ENCODE assay signal across 21 cellular contexts in genomic region chr6:140988780-140989179, GRCh38.
DNase-seq lines count a peak whose midpoint lies in the region; ATAC-seq and TF ChIP-seq lines count a peak whose summit lies in the region.
"Had no signal": no experiment of that assay in that cellular context is flagged by ENCODE, and none has a peak within 500 bp of the region (broad histone marks: within the 10 kb centered on the region; RNA-seq: fewer than 3 reads in every experiment).

No MANE protein-coding gene starts in this region.

- no peak overlapping the region for H3K27ac ChIP-seq in vagina
- H3K27ac ChIP-seq: cardiac muscle cell, left lung, SJSA1 had no signal

- DNase-seq in DMS53 (lab: John Stamatoyannopoulos, UW) = peak; percentile 9
- no peak for DNase-seq in DMS53 treated with DMSO at 0.1 percent for 48 hours (lab: John Stamatoyannopoulos, UW; ENCODE audit: unreplicated experiment)
- peak; percentile 90 for DNase-seq in LNCaP clone FGC (ENCODE audit: low read depth)
- peak; percentile 9 for DNase-seq in astrocyte of the hippocampus (ENCODE audit: low read depth, low spot score)
- no peak for DNase-seq in osteocyte (ENCODE audit: extremely low spot score, unreplicated experiment)
- DNase-seq in vagina (ENCODE audit: extremely low spot score in 2 of 2) = no peak
- DNase-seq in stimulated activated effector memory CD8-positive, alpha-beta T cell treated with anti-CD3 and anti-CD28 coated beads, Interleukin-12 subunit alpha, Interleukin-12 subunit beta, amount 100 ng/mL, for 72 hours (ENCODE audit: low spot score in 2 of 2) = no peak
- no peak for DNase-seq in retina
- DNase-seq: activated CD4-positive, alpha-beta T cell treated with anti-CD3 and anti-CD28 coated beads, Interleukin-2, amount 50 U/mL, for 1 hour; activated naive CD8-positive, alpha-beta T cell treated with anti-CD3 and anti-CD28 coated beads for 36 hours; activated T-cell treated with anti-CD3 and anti-CD28 coated beads, Interleukin-2, amount 50 U/mL, for 24 hours; CD4-positive, CD25-positive, alpha-beta regulatory T cell; effector memory CD8-positive, alpha-beta T cell; GOT3; left lung; MM.1S; naive B cell; NCI-H2029 treated with DMSO at 0.1 percent for 48 hours had no signal

- peaks cover 32% of the 10 kb centered on the region for H3K4me1 Mint-ChIP-seq in osteocyte (ENCODE audit: unreplicated experiment)
- no peaks in the 10 kb centered on the region for H3K4me1 Mint-ChIP-seq in stimulated activated effector memory CD8-positive, alpha-beta T cell treated with anti-CD3 and anti-CD28 coated beads, Interleukin-12 subunit alpha, Interleukin-12 subunit beta, amount 100 ng/mL, for 72 hours
- H3K4me1 Mint-ChIP-seq: activated naive CD8-positive, alpha-beta T cell treated with anti-CD3 and anti-CD28 coated beads for 36 hours; CD4-positive, CD25-positive, alpha-beta regulatory T cell; naive B cell had no signal

- no peaks in the 10 kb centered on the region for H3K4me1 ChIP-seq in vagina
- H3K4me1 ChIP-seq: left lung, SJSA1 had no signal

- no peaks in the 10 kb centered on the region for H3K27me3 Mint-ChIP-seq in osteocyte (ENCODE audit: unreplicated experiment)
- H3K27me3 Mint-ChIP-seq: CD4-positive, CD25-positive, alpha-beta regulatory T cell; naive B cell had no signal

- H3K36me3 Mint-ChIP-seq in osteocyte (ENCODE audit: unreplicated experiment) = no peaks in the 10 kb centered on the region
- no peaks in the 10 kb centered on the region for H3K36me3 Mint-ChIP-seq in stimulated activated effector memory CD8-positive, alpha-beta T cell treated with anti-CD3 and anti-CD28 coated beads, Interleukin-12 subunit alpha, Interleukin-12 subunit beta, amount 100 ng/mL, for 72 hours
- H3K36me3 Mint-ChIP-seq: activated naive CD8-positive, alpha-beta T cell treated with anti-CD3 and anti-CD28 coated beads for 36 hours; CD4-positive, CD25-positive, alpha-beta regulatory T cell; naive B cell had no signal

- no peak for TF ChIP-seq POLR2A in vagina (IDR thresholded peaks at IDR 0.05)

- H3K27me3 ChIP-seq in vagina = no peaks in the 10 kb centered on the region
- H3K27me3 ChIP-seq: cardiac muscle cell, left lung, SJSA1 had no signal

- H3K36me3 ChIP-seq in vagina = no peaks in the 10 kb centered on the region
- H3K36me3 ChIP-seq: cardiac muscle cell, left lung, SJSA1 had no signal

- no peak overlapping the region for H3K4me3 ChIP-seq in LNCaP clone FGC (ENCODE audit: low read depth, low read length)
- H3K4me3 ChIP-seq in vagina = no peak overlapping the region
- H3K4me3 ChIP-seq: cardiac muscle cell, GM12878, left lung, SJSA1 had no signal

- no peak overlapping the region for H3K4me3 Mint-ChIP-seq in osteocyte (ENCODE audit: unreplicated experiment)
- H3K4me3 Mint-ChIP-seq in stimulated activated effector memory CD8-positive, alpha-beta T cell treated with anti-CD3 and anti-CD28 coated beads, Interleukin-12 subunit alpha, Interleukin-12 subunit beta, amount 100 ng/mL, for 72 hours = no peak overlapping the region
- H3K4me3 Mint-ChIP-seq: activated naive CD8-positive, alpha-beta T cell treated with anti-CD3 and anti-CD28 coated beads for 36 hours; activated T-cell treated with anti-CD3 and anti-CD28 coated beads, Interleukin-2, amount 50 U/mL, for 24 hours; CD4-positive, CD25-positive, alpha-beta regulatory T cell; effector memory CD8-positive, alpha-beta T cell; naive B cell had no signal

- intact Hi-C loops in vagina (cut with DNase I) = no loop called here

- H3K27ac Mint-ChIP-seq in osteocyte (ENCODE audit: unreplicated experiment) = peak overlapping the region; percentile 72
- H3K27ac Mint-ChIP-seq in stimulated activated effector memory CD8-positive, alpha-beta T cell treated with anti-CD3 and anti-CD28 coated beads, Interleukin-12 subunit alpha, Interleukin-12 subunit beta, amount 100 ng/mL, for 72 hours = no peak overlapping the region
- H3K27ac Mint-ChIP-seq: activated naive CD8-positive, alpha-beta T cell treated with anti-CD3 and anti-CD28 coated beads for 36 hours; activated T-cell treated with anti-CD3 and anti-CD28 coated beads, Interleukin-2, amount 50 U/mL, for 24 hours; CD4-positive, CD25-positive, alpha-beta regulatory T cell; effector memory CD8-positive, alpha-beta T cell; naive B cell had no signal

- H3K9me3 Mint-ChIP-seq in osteocyte (ENCODE audit: unreplicated experiment) = peaks cover 7% of the 10 kb centered on the region
- H3K9me3 Mint-ChIP-seq in stimulated activated effector memory CD8-positive, alpha-beta T cell treated with anti-CD3 and anti-CD28 coated beads, Interleukin-12 subunit alpha, Interleukin-12 subunit beta, amount 100 ng/mL, for 72 hours = peaks cover 3% of the 10 kb centered on the region
- H3K9me3 Mint-ChIP-seq: activated naive CD8-positive, alpha-beta T cell treated with anti-CD3 and anti-CD28 coated beads for 36 hours had no signal

- ATAC-seq in stimulated activated effector memory CD8-positive, alpha-beta T cell treated with anti-CD3 and anti-CD28 coated beads, Interleukin-12 subunit alpha, Interleukin-12 subunit beta, amount 100 ng/mL, for 72 hours = no peak
- ATAC-seq: effector memory CD8-positive, alpha-beta T cell; GM12878; left lung had no signal

- TF ChIP-seq CTCF in LNCaP clone FGC (IDR thresholded peaks at IDR 0.05; ENCODE audit: control insufficient read depth, extremely low read depth, insufficient read depth) = no peak
- TF ChIP-seq CTCF in osteocyte (IDR thresholded peaks at IDR 0.05) = no peak
- no peak for TF ChIP-seq CTCF in vagina (IDR thresholded peaks at IDR 0.05)

- H3K9me3 ChIP-seq in vagina = no peaks in the 10 kb centered on the region
- H3K9me3 ChIP-seq: SJSA1 had no signal

Comparison
In these comparisons a context has a peak if more than half of its experiments do, and no peak if none do; other contexts are left out.
1. DNase-seq: peak in DMS53 (single experiment), LNCaP clone FGC (single experiment) and astrocyte of the hippocampus (single experiment); none in DMS53 treated with DMSO at 0.1 percent for 48 hours (single experiment), osteocyte (single experiment), vagina (0 of 2), stimulated activated effector memory CD8-positive, alpha-beta T cell treated with anti-CD3 and anti-CD28 coated beads, Interleukin-12 subunit alpha, Interleukin-12 subunit beta, amount 100 ng/mL, for 72 hours (0 of 2) and retina (single experiment).